12 cellular contexts compared by ENCODE assay signal in genomic region chr6:121522265-121522664, GRCh38.
DNase-seq lines count a peak whose midpoint lies in the region; ATAC-seq and TF ChIP-seq lines count a peak whose summit lies in the region.
"Had no signal": no experiment of that assay in that cellular context is flagged by ENCODE, and none has a peak within 500 bp of the region (broad histone marks: within the 10 kb centered on the region; RNA-seq: fewer than 3 reads in every experiment).

No MANE protein-coding gene starts in this region.

- no peaks in the 10 kb centered on the region for H3K36me3 Mint-ChIP-seq in stimulated activated memory B cell treated with anti-CD40 and anti-IgM and Interleukin-4, amounts not matched to agents 10 μg/mL and 1 μg/mL and 100 μg/mL, for 72 hours
- H3K36me3 Mint-ChIP-seq: CD8-positive, alpha-beta memory T cell had no signal

- POLR2A ChIA-PET in PC-3 (lab: Charles Lee; ENCODE audit: unreplicated experiment) = no interaction called here

- H3K9me3 ChIP-seq in PC-3 (ENCODE audit: low read length) = no peaks in the 10 kb centered on the region

- intact Hi-C loops in PC-3 (cut with micrococcal nuclease) = no loop called here

- H3K4me1 ChIP-seq in PC-3 (ENCODE audit: insufficient read depth, low read length) = peaks cover 14% of the 10 kb centered on the region

- no TSS peak for BruUV-seq in PC-3 (replicated peaks; lab: Mats Ljungman, UMichigan)

- no peaks in the 10 kb centered on the region for H3K79me2 ChIP-seq in PC-3 (ENCODE audit: low read length)

- H3K4me3 ChIP-seq in PC-3 (ENCODE audit: low read length) = peak overlapping the region; percentile 23; the same call in 1 of the 2 replicates

- H3F3A ChIP-seq in PC-3 (ENCODE audit: low read length, unreplicated experiment) = no peaks in the 10 kb centered on the region

- no peak overlapping the region for H3K27ac Mint-ChIP-seq in stimulated activated memory B cell treated with anti-CD40 and anti-IgM and Interleukin-4, amounts not matched to agents 10 μg/mL and 1 μg/mL and 100 μg/mL, for 72 hours
- H3K27ac Mint-ChIP-seq: CD8-positive, alpha-beta memory T cell had no signal

- peak; percentile 92 for ATAC-seq in PC-3
- ATAC-seq in esophagus mucosa = peak; percentile 89
- peak; percentile 91 for ATAC-seq in omental fat pad (ENCODE audit: low FRiP score)
- ATAC-seq in stimulated activated memory B cell treated with anti-CD40 and anti-IgM and Interleukin-4, amounts not matched to agents 10 μg/mL and 1 μg/mL and 100 μg/mL, for 72 hours = no peak
- ATAC-seq in GM21367 (IDR thresholded peaks at IDR 0.05; ENCODE audit: unreplicated experiment) = no peak
- ATAC-seq: stimulated activated naive CD8-positive, alpha-beta T cell treated with anti-CD3 and anti-CD28 coated beads, Interleukin-15, Interleukin-2, amounts not matched to agents 100 U/mL and 50 U/mL, for 24 hours had no signal

- H2AFZ ChIP-seq in PC-3 (ENCODE audit: low read length) = peak overlapping the region; percentile 36; the same call in 1 of the 2 replicates

- H3K4me3 Mint-ChIP-seq in stimulated activated memory B cell treated with anti-CD40 and anti-IgM and Interleukin-4, amounts not matched to agents 10 μg/mL and 1 μg/mL and 100 μg/mL, for 72 hours = no peak overlapping the region

- no peaks in the 10 kb centered on the region for H3K9me2 ChIP-seq in PC-3 (replicated peaks; ENCODE audit: low read length)

- peak overlapping the region; percentile 24; the same call in 1 of the 2 replicates for H3K9ac ChIP-seq in PC-3 (ENCODE audit: low read length)

- CTCF ChIA-PET in PC-3 (lab: Charles Lee) = no interaction called here

- peak; percentile 82 for DNase-seq in AG08395 (ENCODE audit: low spot score)
- peak; percentile 79 for DNase-seq in PC-3
- no peak for DNase-seq in omental fat pad (ENCODE audit: low spot score)
- DNase-seq in stimulated activated CD4-positive, alpha-beta T cell treated with anti-CD3 and anti-CD28 coated beads, Interleukin-1b, Interleukin-23, amount 100 ng/mL, for 48 hours = no peak
- no peak for DNase-seq in SKM-1 treated with dmso at 0.1 percent for 144 hours (lab: John Stamatoyannopoulos, UW; ENCODE audit: unreplicated experiment)
- DNase-seq: activated CD4-positive, alpha-beta T cell treated with anti-CD3 and anti-CD28 coated beads, Interleukin-2, amount 50 U/mL, for 48 hours; CD8-positive, alpha-beta memory T cell; NCI-H524; stimulated activated naive CD8-positive, alpha-beta T cell treated with anti-CD3 and anti-CD28 coated beads, Interleukin-15, Interleukin-2, amounts not matched to agents 100 U/mL and 50 U/mL, for 24 hours had no signal

- TF ChIP-seq CTCF in PC-3 (conservative IDR thresholded peaks at IDR 0.05; ENCODE audit: low read depth, low read length) (no peak), omental fat pad (IDR thresholded peaks at IDR 0.05) (no peak)

- no peaks in the 10 kb centered on the region for H3K36me3 ChIP-seq in PC-3 (ENCODE audit: low read depth, low read length)

- H3K4me2 ChIP-seq in PC-3 (ENCODE audit: low read length) = peak overlapping the region; percentile 42

- H3K9me3 Mint-ChIP-seq in stimulated activated memory B cell treated with anti-CD40 and anti-IgM and Interleukin-4, amounts not matched to agents 10 μg/mL and 1 μg/mL and 100 μg/mL, for 72 hours = no peaks in the 10 kb centered on the region
- H3K9me3 Mint-ChIP-seq: CD8-positive, alpha-beta memory T cell had no signal

- H3K4me1 Mint-ChIP-seq in stimulated activated memory B cell treated with anti-CD40 and anti-IgM and Interleukin-4, amounts not matched to agents 10 μg/mL and 1 μg/mL and 100 μg/mL, for 72 hours = no peaks in the 10 kb centered on the region
- H3K4me1 Mint-ChIP-seq: CD8-positive, alpha-beta memory T cell had no signal

- H4K20me1 ChIP-seq in PC-3 (ENCODE audit: low read length) = no peaks in the 10 kb centered on the region

- H3K27me3 ChIP-seq in PC-3 (ENCODE audit: low read length) = no peaks in the 10 kb centered on the region

- H3K27me3 Mint-ChIP-seq in stimulated activated memory B cell treated with anti-CD40 and anti-IgM and Interleukin-4, amounts not matched to agents 10 μg/mL and 1 μg/mL and 100 μg/mL, for 72 hours = no peaks in the 10 kb centered on the region
- H3K27me3 Mint-ChIP-seq: CD8-positive, alpha-beta memory T cell had no signal

- peak overlapping the region; percentile 52 for H3K27ac ChIP-seq in PC-3 (ENCODE audit: low read length)

Comparison
In these comparisons a context has a peak if more than half of its experiments do, and no peak if none do; other contexts are left out.
1. DNase-seq: peak in AG08395 (single experiment) and PC-3 (single experiment); none in omental fat pad (single experiment), stimulated activated CD4-positive, alpha-beta T cell treated with anti-CD3 and anti-CD28 coated beads, Interleukin-1b, Interleukin-23, amount 100 ng/mL, for 48 hours (single experiment) and SKM-1 treated with dmso at 0.1 percent for 144 hours (single experiment).
2. ATAC-seq: peak in PC-3 (single experiment), esophagus mucosa (single experiment) and omental fat pad (single experiment); none in stimulated activated memory B cell treated with anti-CD40 and anti-IgM and Interleukin-4, amounts not matched to agents 10 μg/mL and 1 μg/mL and 100 μg/mL, for 72 hours (single experiment) and GM21367 (single experiment).